ENCODE assay signal across 1 cellular context in genomic region chr7:131363719-131364118, GRCh38.
TF ChIP-seq lines count a peak whose summit lies in the region.

No MANE protein-coding gene starts in this region.

TF ChIP-seq in HepG2, 621 proteins besides CTCF, POLR2A, EP300 and RAD21:
- TF ChIP-seq TAF15 (IDR thresholded peaks at IDR 0.05; ENCODE audit: low read depth, low read length, poor library complexity, severe bottlenecking) (no peak), ZNF234 (CRISPR knock-in tag; conservative IDR thresholded peaks at IDR 0.05) (no peak), ZNF672 (CRISPR knock-in tag; IDR thresholded peaks at IDR 0.05) (no peak), ZNF598 (CRISPR knock-in tag; IDR thresholded peaks at IDR 0.05; ENCODE audit: borderline replicate concordance) (no peak), ZSCAN22 (CRISPR knock-in tag; IDR thresholded peaks at IDR 0.05) (no peak), TBP (CRISPR knock-in tag; IDR thresholded peaks at IDR 0.05) (no peak), MYNN (CRISPR knock-in tag; IDR thresholded peaks at IDR 0.05; ENCODE audit: low read depth) (no peak), TBX3 (IDR thresholded peaks at IDR 0.05; ENCODE audit: borderline replicate concordance) (no peak), MZF1 (CRISPR knock-in tag; IDR thresholded peaks at IDR 0.05; ENCODE audit: borderline replicate concordance) (no peak), ZNF484 (CRISPR knock-in tag; IDR thresholded peaks at IDR 0.05; ENCODE audit: borderline replicate concordance, low read depth) (no peak)
- TF ChIP-seq, protein P1, sequence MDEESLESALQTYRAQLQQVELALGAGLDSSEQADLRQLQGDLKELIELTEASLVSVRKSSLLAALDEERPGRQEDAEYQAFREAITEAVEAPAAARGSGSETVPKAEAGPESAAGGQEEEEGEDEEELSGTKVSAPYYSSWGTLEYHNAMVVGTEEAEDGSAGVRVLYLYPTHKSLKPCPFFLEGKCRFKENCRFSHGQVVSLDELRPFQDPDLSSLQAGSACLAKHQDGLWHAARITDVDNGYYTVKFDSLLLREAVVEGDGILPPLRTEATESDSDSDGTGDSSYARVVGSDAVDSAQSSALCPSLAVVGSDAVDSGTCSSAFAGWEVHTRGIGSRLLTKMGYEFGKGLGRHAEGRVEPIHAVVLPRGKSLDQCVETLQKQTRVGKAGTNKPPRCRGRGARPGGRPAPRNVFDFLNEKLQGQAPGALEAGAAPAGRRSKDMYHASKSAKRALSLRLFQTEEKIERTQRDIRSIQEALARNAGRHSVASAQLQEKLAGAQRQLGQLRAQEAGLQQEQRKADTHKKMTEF (CRISPR knock-in tag; IDR thresholded peaks at IDR 0.05): no peak
